8 cellular contexts compared by ENCODE assay signal in genomic region chr18:62716679-62717058, GRCh38. TPM values are rescaled to one million over a fixed set of nuclear protein-coding genes. Genes with fewer than 3 reads are reported as not detected.
DNase-seq lines count a peak whose midpoint lies in the region; ATAC-seq and TF ChIP-seq lines count a peak whose summit lies in the region.

No MANE protein-coding gene starts in this region.

- TF ChIP-seq POLR2A in Peyer's patch (IDR thresholded peaks at IDR 0.05) (no peak), gastrocnemius medialis (IDR thresholded peaks at IDR 0.05) (no peak)

- H3K4me1 ChIP-seq in Peyer's patch (peaks cover 0 to 11% (median 3%) of the 10 kb centered on the region in 4 donors), gastrocnemius medialis (peaks cover 31 to 40% of the 10 kb centered on the region in 2 donors)

- in situ Hi-C loops in gastrocnemius medialis (cut with MboI; ENCODE audit: low sequenced_read_pairs in 4 of 4): loop anchor here (10.0 to 25.0 kb wide), 6 partner anchors 268 to 721 kb away; partner anchors contain the start of genes PIGN (in 1 of the 4), RELCH (in 1 of the 4) and VPS4B (in 1 of the 4)

- no peak for TF ChIP-seq CTCF in Peyer's patch (IDR thresholded peaks at IDR 0.05)
- TF ChIP-seq CTCF in gastrocnemius medialis (IDR thresholded peaks at IDR 0.05 in 4 of 5, conservative IDR thresholded peaks at IDR 0.05 in 1 of 5): peak in 1 of 5 experiments; percentile 30

- H3K27ac ChIP-seq in Peyer's patch (peak overlapping the region; percentile 93 to 99 (median 96)), gastrocnemius medialis (peak overlapping the region; percentile 59 to 93 (median 76))

- intact Hi-C loops in gastrocnemius medialis (cut with DNase I; ENCODE audit: low total_unique reads): loop anchor here (5.0 kb wide), 2 partner anchors 66 to 384 kb away; no protein-coding TSS in a partner anchor

- H3K4me3 ChIP-seq in Peyer's patch (peak overlapping the region; percentile 54 to 82 (median 64)), gastrocnemius medialis (peak overlapping the region; percentile 69 to 82 (median 72))

- ATAC-seq in gastrocnemius medialis: no peak
- no peak for ATAC-seq in HG03097 (IDR thresholded peaks at IDR 0.05; ENCODE audit: low FRiP score, unreplicated experiment)

- DNase-seq in ELR (ENCODE audit: low read depth) (peak; percentile 54), HEK293T (ENCODE audit: extremely low spot score) (peak; percentile 16), Peyer's patch (peak; percentile 51 to 77 (median 73)), astrocyte of the hippocampus (ENCODE audit: low read depth, low spot score) (peak; percentile 72), hypothalamus (lab: John Stamatoyannopoulos, UW) (peak in 33 of 51 donors; percentile 12 to 79 (median 36)), gastrocnemius medialis (no peak), NCI-H774 (lab: John Stamatoyannopoulos, UW) (no peak)

- H3K36me3 ChIP-seq in Peyer's patch (no peaks in the 10 kb centered on the region), gastrocnemius medialis (no peaks in the 10 kb centered on the region)

- no peaks in the 10 kb centered on the region for H3K27me3 ChIP-seq in Peyer's patch
- no peaks in the 10 kb centered on the region for H3K27me3 ChIP-seq in gastrocnemius medialis

- POLR2A ChIA-PET in HEK293T (lab: Yijun Ruan, JAX): interaction anchor here (0.6 kb wide), 1 partner anchor 281 kb away, joined by 3 read pairs; no protein-coding TSS in a partner anchor

- CTCF ChIA-PET in HEK293T (lab: Yijun Ruan, JAX): no interaction called here

- no peaks in the 10 kb centered on the region for H3K9me3 ChIP-seq in Peyer's patch
- no peaks in the 10 kb centered on the region for H3K9me3 ChIP-seq in gastrocnemius medialis

TF ChIP-seq in HEK293T, 16 proteins besides CTCF, POLR2A, EP300 and RAD21:
- TF ChIP-seq HDGF (IDR thresholded peaks at IDR 0.05; ENCODE audit: borderline replicate concordance) (no peak), NFRKB (IDR thresholded peaks at IDR 0.05) (no peak), PKNOX1 (IDR thresholded peaks at IDR 0.05) (no peak), L3MBTL2 (conservative IDR thresholded peaks at IDR 0.05) (no peak), SP1 (IDR thresholded peaks at IDR 0.05) (no peak), SUZ12 (IDR thresholded peaks at IDR 0.05) (no peak), CTBP1 (IDR thresholded peaks at IDR 0.05; ENCODE audit: borderline replicate concordance) (no peak), ZNF384 (IDR thresholded peaks at IDR 0.05) (no peak), ELF4 (IDR thresholded peaks at IDR 0.05) (no peak), LEF1 (IDR thresholded peaks at IDR 0.05; ENCODE audit: borderline replicate concordance) (no peak), FOXK2 (IDR thresholded peaks at IDR 0.05) (no peak), FOXA1 (IDR thresholded peaks at IDR 0.05) (no peak), ARNT (IDR thresholded peaks at IDR 0.05) (no peak), TARDBP (IDR thresholded peaks at IDR 0.05) (no peak), FOXM1 (IDR thresholded peaks at IDR 0.05; ENCODE audit: borderline replicate concordance) (no peak), BHLHE40 (IDR thresholded peaks at IDR 0.05; ENCODE audit: borderline replicate concordance) (no peak)

RNA-seq across cellular contexts. Expression of gene PHLPP1, which starts 1.3 kb away (rescaled TPM):
- total RNA-seq in Peyer's patch: 10 to 100 TPM; 15.7 to 21.8 (median 20.5) TPM
- total RNA-seq in gastrocnemius medialis: 1 to 10 TPM; 5.5 to 9.7 (median 8.0) TPM

Comparison
In these comparisons a context has a peak if more than half of its experiments do, and no peak if none do; other contexts are left out.
1. DNase-seq: peak in ELR (single experiment), HEK293T (single experiment), Peyer's patch (3 of 3), astrocyte of the hippocampus (single experiment) and hypothalamus (33 of 51); none in gastrocnemius medialis (0 of 2) and NCI-H774 (single experiment).